In genomic region chr17:37488607-37489196, GRCh38 we compare ENCODE assay signal across 8 cellular contexts. TPM values are rescaled to one million over a fixed set of nuclear protein-coding genes. Genes with fewer than 3 reads are reported as not detected.
A peak's percentile ranks its signal among the peaks of the same experiment; 100 is the strongest.
DNase-seq lines count a peak whose midpoint lies in the region; ATAC-seq and TF ChIP-seq lines count a peak whose summit lies in the region.

No MANE protein-coding gene starts in this region.

- peaks cover 8% of the 10 kb centered on the region for H3F3A ChIP-seq in GM23338 (replicated peaks; ENCODE audit: low read depth)

- peak overlapping the region; percentile 52; the same call in 1 of the 2 replicates for H3K27ac Mint-ChIP-seq in GM23338

- H3K36me3 Mint-ChIP-seq in GM23338 (ENCODE audit: low read depth), result no peaks in the 10 kb centered on the region; the same call in 2 of the 3 replicates

- peak overlapping the region; percentile 87 for H3K4me3 Mint-ChIP-seq in GM23338

- peak overlapping the region; percentile 88 for H3K9ac ChIP-seq in endocrine pancreas (ENCODE audit: control insufficient read depth, insufficient read depth, low read length)

- H3K4me1 ChIP-seq in BE2C (peaks cover 3% of the 10 kb centered on the region), GM23338 (ENCODE audit: insufficient read depth) (peaks cover 33% of the 10 kb centered on the region), endocrine pancreas (ENCODE audit: control insufficient read depth, insufficient read depth, low read length) (peaks cover 5% of the 10 kb centered on the region), mesodermal cell (ENCODE audit: control insufficient read depth, insufficient read depth, low read length, poor library complexity, severe bottlenecking) (peaks cover 11% of the 10 kb centered on the region)

- no peaks in the 10 kb centered on the region for H3K27me3 ChIP-seq in BE2C
- 0 out of 2 replicates have a peak, but pooled peaks cover 5% of the 10 kb centered on the region for H3K27me3 ChIP-seq in GM23338 (ENCODE audit: insufficient read depth)
- H3K27me3 ChIP-seq in endocrine pancreas (ENCODE audit: control insufficient read depth, insufficient read depth, low read length), result no peaks in the 10 kb centered on the region

- H3K4me3 ChIP-seq in BE2C (ENCODE audit: low read depth, low read length) (peak overlapping the region; percentile 83), GM23338 (peak overlapping the region; percentile 76), endocrine pancreas (ENCODE audit: control insufficient read depth, insufficient read depth, low read length) (peak overlapping the region; percentile 74), mesodermal cell (ENCODE audit: extremely low read depth, insufficient read depth, low read length, poor library complexity, severe bottlenecking) (peak overlapping the region; percentile 67)

- H3K27ac ChIP-seq in GM23338 (ENCODE audit: low read depth) (peak overlapping the region; percentile 71; the same call in 1 of the 2 replicates), mesodermal cell (ENCODE audit: low read depth, low read length, severe bottlenecking) (peak overlapping the region; percentile 85)

- H3K4me1 Mint-ChIP-seq in GM23338, result peaks cover 30% of the 10 kb centered on the region

- peaks cover 8% of the 10 kb centered on the region for H3K27me3 Mint-ChIP-seq in GM23338 (ENCODE audit: insufficient read depth, low read depth, poor library complexity)

- WGBS in mesodermal cell (ENCODE audit: insufficient coverage in 2 of 2), 2 experiments, result 0 to 10% methylated on average over 13 to 17 of the region's 25 CpGs

- peak overlapping the region; percentile 90 for H3K4me2 ChIP-seq in GM23338

- ATAC-seq in GM23338 (peak; percentile 68), GM18858 (IDR thresholded peaks at IDR 0.05; ENCODE audit: unreplicated experiment) (no peak)

- DNase-seq in BE2C (peak; percentile 36), GM23338 (ENCODE audit: low spot score) (peak; percentile 90), NCI-H345 (lab: John Stamatoyannopoulos, UW) (peak; percentile 61)
- peak; percentile 37 to 61 for DNase-seq in activated CD8-positive, alpha-beta memory T cell treated with anti-CD3 and anti-CD28 coated beads for 4 hours (ENCODE audit: low read depth in 2 of 2)
- peak; percentile 14 for DNase-seq in stimulated activated CD8-positive, alpha-beta memory T cell treated with anti-CD3 and anti-CD28 coated beads, Interleukin-15, amount 100 ng/mL, for 24 hours (ENCODE audit: low read depth)

- H3K36me3 ChIP-seq in BE2C (no peaks in the 10 kb centered on the region), GM23338 (ENCODE audit: insufficient read depth) (no peaks in the 10 kb centered on the region), endocrine pancreas (ENCODE audit: control insufficient read depth, insufficient read depth, low read length) (no peaks in the 10 kb centered on the region), mesodermal cell (ENCODE audit: control insufficient read depth, insufficient read depth, low read length) (no peaks in the 10 kb centered on the region)

- no peaks in the 10 kb centered on the region for H3K9me2 ChIP-seq in GM23338 (ENCODE audit: insufficient read depth)

- peaks cover 10% of the 10 kb centered on the region for H4K20me1 ChIP-seq in GM23338 (replicated peaks; ENCODE audit: insufficient read depth)

- peak overlapping the region; percentile 97 for H2AFZ ChIP-seq in GM23338

- H3K9me3 ChIP-seq in BE2C (no peaks in the 10 kb centered on the region), endocrine pancreas (ENCODE audit: control insufficient read depth, low read length) (no peaks in the 10 kb centered on the region), mesodermal cell (ENCODE audit: control insufficient read depth, low read length) (no peaks in the 10 kb centered on the region)

- no peaks in the 10 kb centered on the region; the same call in 2 of the 3 replicates for H3K9me3 Mint-ChIP-seq in GM23338

- H3K79me2 ChIP-seq in GM23338 (replicated peaks; ENCODE audit: insufficient read depth), result peaks cover 31% of the 10 kb centered on the region

- TF ChIP-seq CTCF in BE2C (IDR thresholded peaks at IDR 0.05; ENCODE audit: low read depth, low read length), result no peak
- TF ChIP-seq CTCF in GM23338 (conservative IDR thresholded peaks at IDR 0.05; ENCODE audit: low read depth in 2 of 2), result no peak

TF ChIP-seq in GM23338, 12 proteins besides CTCF, POLR2A, EP300 and RAD21:
- TF ChIP-seq POLR2AphosphoS5 (IDR thresholded peaks at IDR 0.05; ENCODE audit: low read depth) (peak; percentile 24; the same call in 1 of the 2 replicates), ZNF114 (CRISPR knock-in tag; IDR thresholded peaks at IDR 0.05) (no peak)

RNA-seq across cellular contexts. Expression of gene DUSP14, which starts 1.0 kb away (rescaled TPM):
- 35.5 TPM for polyA plus RNA-seq in BE2C (2012; ENCODE audit: insufficient read depth, insufficient read length, low read depth)
- total RNA-seq in GM23338 (2014; rRNA removed; shearing (Covaris generic)), result 38.7 and 41.2 TPM in 2 replicates
- 34.3 and 36.7 TPM in 2 replicates for polyA plus RNA-seq in GM23338 (2016; fragmentation: Nextera tagmentation; extraction: Ambion mirVana)
- 31.1 TPM for polyA plus RNA-seq in mesodermal cell (2013, experiment 1 of 2)
- polyA plus RNA-seq in mesodermal cell (2013, experiment 2 of 2), result 23.1 TPM

Comparison
In these comparisons a context has a peak if more than half of its experiments do, and no peak if none do; other contexts are left out.
1. DNase-seq: peak in every context shown above with its lines; median percentile 90 in GM23338; 61 in NCI-H345; 49 in activated CD8-positive, alpha-beta memory T cell treated with anti-CD3 and anti-CD28 coated beads for 4 hours; 36 in BE2C; 14 in stimulated activated CD8-positive, alpha-beta memory T cell treated with anti-CD3 and anti-CD28 coated beads, Interleukin-15, amount 100 ng/mL, for 24 hours.